1 cellular context compared by ENCODE assay signal in the genomic region with DNA sequence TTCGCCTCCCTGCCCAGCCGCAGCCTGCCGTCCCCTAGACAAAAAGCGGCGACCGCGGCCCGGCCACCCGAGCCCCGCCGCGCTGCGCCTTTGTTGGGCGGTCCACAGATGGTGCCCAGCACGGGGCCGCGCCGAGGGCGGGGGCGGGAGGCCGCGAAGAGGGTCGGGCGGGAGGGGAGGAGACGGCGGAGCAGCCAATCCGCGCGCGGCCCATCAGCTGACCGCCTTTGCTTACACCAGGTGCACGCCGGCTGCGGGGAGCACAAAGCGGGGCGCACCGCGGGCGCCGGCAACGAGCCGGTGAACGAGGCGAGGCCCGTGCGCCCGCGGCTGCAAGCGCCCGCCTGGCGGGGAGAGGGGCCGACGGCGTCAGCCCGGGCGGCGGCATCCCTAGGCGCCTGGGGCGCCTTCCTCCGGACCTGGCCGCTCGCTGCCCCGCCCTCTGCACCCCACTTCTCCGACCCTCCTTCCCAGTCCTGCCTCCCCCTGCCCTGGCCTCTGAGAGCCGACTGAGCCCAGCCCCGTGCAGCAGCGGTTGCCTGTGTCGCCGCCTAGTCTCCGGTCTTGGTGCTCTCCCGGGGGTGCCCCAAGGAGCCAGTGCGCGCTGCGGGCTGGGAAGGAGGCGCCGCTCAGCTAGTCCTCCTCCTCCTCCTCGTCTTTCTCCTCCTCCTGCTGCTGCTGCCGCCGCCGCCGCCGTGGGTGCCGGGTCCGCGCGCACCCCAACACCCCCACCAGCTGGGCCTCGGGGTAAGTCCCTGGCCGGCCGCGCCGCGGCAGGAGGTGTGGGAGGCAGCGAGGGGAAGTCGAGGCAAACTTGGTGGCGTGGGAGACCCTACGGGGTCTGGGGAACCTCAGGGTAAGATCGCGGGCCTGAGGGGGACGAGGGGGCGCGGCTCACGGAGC.
TF ChIP-seq lines count a peak whose summit lies in the region.

A gene (plus strand): TSS at position 259 of the 903 bp plus-strand sequence. CDS start 45,211 bp downstream, outside the sequence.

TF ChIP-seq in HEK293, 187 proteins besides CTCF, POLR2A, EP300 and RAD21 (continued from another document and continues in another):
- TF ChIP-seq, protein P1, sequence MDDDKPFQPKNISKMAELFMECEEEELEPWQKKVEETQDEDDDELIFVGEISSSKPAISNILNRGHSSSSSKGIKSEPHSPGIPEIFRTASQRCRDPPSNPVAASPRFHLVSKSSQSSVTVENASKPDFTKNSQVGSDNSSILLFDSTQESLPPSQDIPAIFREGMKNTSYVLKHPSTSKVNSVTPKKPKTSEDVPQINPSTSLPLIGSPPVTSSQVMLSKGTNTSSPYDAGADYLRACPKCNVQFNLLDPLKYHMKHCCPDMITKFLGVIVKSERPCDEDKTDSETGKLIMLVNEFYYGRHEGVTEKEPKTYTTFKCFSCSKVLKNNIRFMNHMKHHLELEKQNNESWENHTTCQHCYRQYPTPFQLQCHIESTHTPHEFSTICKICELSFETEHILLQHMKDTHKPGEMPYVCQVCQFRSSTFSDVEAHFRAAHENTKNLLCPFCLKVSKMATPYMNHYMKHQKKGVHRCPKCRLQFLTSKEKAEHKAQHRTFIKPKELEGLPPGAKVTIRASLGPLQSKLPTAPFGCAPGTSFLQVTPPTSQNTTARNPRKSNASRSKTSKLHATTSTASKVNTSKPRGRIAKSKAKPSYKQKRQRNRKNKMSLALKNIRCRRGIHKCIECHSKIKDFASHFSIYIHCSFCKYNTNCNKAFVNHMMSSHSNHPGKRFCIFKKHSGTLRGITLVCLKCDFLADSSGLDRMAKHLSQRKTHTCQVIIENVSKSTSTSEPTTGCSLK (tag by site-specific recombination; IDR thresholded peaks at IDR 0.05) = no peak
- TF ChIP-seq ZNF777 (tag by site-specific recombination; IDR thresholded peaks at IDR 0.05; ENCODE audit: borderline replicate concordance) (no peak), ZNF660 (tag by site-specific recombination; IDR thresholded peaks at IDR 0.05) (no peak), KLF8 (tag by site-specific recombination; IDR thresholded peaks at IDR 0.05) (no peak), ZNF701 (tag by site-specific recombination; IDR thresholded peaks at IDR 0.05) (no peak), ZNF623 (tag by site-specific recombination; IDR thresholded peaks at IDR 0.05) (no peak), ZNF791 (tag by site-specific recombination; IDR thresholded peaks at IDR 0.05) (no peak), KLF1 (tag by site-specific recombination; IDR thresholded peaks at IDR 0.05) (no peak), ZNF768 (tag by site-specific recombination; IDR thresholded peaks at IDR 0.05) (no peak), ZBTB8A (tag by site-specific recombination; IDR thresholded peaks at IDR 0.05) (0 out of 2 replicates have a peak, but pooled peaks have one; percentile 33), ZNF292 (tag by site-specific recombination; IDR thresholded peaks at IDR 0.05; ENCODE audit: borderline replicate concordance, low read depth) (no peak), ZIC2 (tag by site-specific recombination; IDR thresholded peaks at IDR 0.05) (peak; percentile 24), YY1 (tag by site-specific recombination; IDR thresholded peaks at IDR 0.05) (no peak), ZNF707 (tag by site-specific recombination; IDR thresholded peaks at IDR 0.05) (no peak)
- TF ChIP-seq, protein P2, sequence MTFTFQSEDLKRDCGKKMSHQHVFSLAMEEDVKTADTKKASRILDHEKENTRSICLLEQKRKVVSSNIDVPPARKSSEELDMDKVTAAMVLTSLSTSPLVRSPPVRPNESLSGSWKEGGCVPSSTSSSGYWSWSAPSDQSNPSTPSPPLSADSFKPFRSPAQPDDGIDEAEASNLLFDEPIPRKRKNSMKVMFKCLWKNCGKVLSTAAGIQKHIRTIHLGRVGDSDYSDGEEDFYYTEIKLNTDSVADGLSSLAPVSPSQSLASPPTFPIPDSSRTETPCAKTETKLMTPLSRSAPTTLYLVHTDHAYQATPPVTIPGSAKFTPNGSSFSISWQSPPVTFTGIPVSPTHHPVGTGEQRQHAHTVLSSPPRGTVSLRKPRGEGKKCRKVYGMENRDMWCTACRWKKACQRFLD (tag by site-specific recombination; IDR thresholded peaks at IDR 0.05) = no peak
- TF ChIP-seq, protein P3, sequence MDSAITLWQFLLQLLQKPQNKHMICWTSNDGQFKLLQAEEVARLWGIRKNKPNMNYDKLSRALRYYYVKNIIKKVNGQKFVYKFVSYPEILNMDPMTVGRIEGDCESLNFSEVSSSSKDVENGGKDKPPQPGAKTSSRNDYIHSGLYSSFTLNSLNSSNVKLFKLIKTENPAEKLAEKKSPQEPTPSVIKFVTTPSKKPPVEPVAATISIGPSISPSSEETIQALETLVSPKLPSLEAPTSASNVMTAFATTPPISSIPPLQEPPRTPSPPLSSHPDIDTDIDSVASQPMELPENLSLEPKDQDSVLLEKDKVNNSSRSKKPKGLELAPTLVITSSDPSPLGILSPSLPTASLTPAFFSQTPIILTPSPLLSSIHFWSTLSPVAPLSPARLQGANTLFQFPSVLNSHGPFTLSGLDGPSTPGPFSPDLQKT (IDR thresholded peaks at IDR 0.05; ENCODE audit: borderline replicate concordance, low read depth, low read length) = no peak
- TF ChIP-seq, protein P4, sequence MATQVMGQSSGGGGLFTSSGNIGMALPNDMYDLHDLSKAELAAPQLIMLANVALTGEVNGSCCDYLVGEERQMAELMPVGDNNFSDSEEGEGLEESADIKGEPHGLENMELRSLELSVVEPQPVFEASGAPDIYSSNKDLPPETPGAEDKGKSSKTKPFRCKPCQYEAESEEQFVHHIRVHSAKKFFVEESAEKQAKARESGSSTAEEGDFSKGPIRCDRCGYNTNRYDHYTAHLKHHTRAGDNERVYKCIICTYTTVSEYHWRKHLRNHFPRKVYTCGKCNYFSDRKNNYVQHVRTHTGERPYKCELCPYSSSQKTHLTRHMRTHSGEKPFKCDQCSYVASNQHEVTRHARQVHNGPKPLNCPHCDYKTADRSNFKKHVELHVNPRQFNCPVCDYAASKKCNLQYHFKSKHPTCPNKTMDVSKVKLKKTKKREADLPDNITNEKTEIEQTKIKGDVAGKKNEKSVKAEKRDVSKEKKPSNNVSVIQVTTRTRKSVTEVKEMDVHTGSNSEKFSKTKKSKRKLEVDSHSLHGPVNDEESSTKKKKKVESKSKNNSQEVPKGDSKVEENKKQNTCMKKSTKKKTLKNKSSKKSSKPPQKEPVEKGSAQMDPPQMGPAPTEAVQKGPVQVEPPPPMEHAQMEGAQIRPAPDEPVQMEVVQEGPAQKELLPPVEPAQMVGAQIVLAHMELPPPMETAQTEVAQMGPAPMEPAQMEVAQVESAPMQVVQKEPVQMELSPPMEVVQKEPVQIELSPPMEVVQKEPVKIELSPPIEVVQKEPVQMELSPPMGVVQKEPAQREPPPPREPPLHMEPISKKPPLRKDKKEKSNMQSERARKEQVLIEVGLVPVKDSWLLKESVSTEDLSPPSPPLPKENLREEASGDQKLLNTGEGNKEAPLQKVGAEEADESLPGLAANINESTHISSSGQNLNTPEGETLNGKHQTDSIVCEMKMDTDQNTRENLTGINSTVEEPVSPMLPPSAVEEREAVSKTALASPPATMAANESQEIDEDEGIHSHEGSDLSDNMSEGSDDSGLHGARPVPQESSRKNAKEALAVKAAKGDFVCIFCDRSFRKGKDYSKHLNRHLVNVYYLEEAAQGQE (tag by site-specific recombination; IDR thresholded peaks at IDR 0.05) = no peak
- TF ChIP-seq, protein P5, sequence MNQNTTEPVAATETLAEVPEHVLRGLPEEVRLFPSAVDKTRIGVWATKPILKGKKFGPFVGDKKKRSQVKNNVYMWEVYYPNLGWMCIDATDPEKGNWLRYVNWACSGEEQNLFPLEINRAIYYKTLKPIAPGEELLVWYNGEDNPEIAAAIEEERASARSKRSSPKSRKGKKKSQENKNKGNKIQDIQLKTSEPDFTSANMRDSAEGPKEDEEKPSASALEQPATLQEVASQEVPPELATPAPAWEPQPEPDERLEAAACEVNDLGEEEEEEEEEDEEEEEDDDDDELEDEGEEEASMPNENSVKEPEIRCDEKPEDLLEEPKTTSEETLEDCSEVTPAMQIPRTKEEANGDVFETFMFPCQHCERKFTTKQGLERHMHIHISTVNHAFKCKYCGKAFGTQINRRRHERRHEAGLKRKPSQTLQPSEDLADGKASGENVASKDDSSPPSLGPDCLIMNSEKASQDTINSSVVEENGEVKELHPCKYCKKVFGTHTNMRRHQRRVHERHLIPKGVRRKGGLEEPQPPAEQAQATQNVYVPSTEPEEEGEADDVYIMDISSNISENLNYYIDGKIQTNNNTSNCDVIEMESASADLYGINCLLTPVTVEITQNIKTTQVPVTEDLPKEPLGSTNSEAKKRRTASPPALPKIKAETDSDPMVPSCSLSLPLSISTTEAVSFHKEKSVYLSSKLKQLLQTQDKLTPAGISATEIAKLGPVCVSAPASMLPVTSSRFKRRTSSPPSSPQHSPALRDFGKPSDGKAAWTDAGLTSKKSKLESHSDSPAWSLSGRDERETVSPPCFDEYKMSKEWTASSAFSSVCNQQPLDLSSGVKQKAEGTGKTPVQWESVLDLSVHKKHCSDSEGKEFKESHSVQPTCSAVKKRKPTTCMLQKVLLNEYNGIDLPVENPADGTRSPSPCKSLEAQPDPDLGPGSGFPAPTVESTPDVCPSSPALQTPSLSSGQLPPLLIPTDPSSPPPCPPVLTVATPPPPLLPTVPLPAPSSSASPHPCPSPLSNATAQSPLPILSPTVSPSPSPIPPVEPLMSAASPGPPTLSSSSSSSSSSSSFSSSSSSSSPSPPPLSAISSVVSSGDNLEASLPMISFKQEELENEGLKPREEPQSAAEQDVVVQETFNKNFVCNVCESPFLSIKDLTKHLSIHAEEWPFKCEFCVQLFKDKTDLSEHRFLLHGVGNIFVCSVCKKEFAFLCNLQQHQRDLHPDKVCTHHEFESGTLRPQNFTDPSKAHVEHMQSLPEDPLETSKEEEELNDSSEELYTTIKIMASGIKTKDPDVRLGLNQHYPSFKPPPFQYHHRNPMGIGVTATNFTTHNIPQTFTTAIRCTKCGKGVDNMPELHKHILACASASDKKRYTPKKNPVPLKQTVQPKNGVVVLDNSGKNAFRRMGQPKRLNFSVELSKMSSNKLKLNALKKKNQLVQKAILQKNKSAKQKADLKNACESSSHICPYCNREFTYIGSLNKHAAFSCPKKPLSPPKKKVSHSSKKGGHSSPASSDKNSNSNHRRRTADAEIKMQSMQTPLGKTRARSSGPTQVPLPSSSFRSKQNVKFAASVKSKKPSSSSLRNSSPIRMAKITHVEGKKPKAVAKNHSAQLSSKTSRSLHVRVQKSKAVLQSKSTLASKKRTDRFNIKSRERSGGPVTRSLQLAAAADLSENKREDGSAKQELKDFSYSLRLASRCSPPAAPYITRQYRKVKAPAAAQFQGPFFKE (tag by site-specific recombination; IDR thresholded peaks at IDR 0.05; ENCODE audit: borderline replicate concordance) = no peak
- TF ChIP-seq, protein P6, sequence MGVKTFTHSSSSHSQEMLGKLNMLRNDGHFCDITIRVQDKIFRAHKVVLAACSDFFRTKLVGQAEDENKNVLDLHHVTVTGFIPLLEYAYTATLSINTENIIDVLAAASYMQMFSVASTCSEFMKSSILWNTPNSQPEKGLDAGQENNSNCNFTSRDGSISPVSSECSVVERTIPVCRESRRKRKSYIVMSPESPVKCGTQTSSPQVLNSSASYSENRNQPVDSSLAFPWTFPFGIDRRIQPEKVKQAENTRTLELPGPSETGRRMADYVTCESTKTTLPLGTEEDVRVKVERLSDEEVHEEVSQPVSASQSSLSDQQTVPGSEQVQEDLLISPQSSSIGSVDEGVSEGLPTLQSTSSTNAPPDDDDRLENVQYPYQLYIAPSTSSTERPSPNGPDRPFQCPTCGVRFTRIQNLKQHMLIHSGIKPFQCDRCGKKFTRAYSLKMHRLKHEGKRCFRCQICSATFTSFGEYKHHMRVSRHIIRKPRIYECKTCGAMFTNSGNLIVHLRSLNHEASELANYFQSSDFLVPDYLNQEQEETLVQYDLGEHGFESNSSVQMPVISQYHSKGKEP (tag by site-specific recombination; IDR thresholded peaks at IDR 0.05) = no peak
- TF ChIP-seq, protein P7, sequence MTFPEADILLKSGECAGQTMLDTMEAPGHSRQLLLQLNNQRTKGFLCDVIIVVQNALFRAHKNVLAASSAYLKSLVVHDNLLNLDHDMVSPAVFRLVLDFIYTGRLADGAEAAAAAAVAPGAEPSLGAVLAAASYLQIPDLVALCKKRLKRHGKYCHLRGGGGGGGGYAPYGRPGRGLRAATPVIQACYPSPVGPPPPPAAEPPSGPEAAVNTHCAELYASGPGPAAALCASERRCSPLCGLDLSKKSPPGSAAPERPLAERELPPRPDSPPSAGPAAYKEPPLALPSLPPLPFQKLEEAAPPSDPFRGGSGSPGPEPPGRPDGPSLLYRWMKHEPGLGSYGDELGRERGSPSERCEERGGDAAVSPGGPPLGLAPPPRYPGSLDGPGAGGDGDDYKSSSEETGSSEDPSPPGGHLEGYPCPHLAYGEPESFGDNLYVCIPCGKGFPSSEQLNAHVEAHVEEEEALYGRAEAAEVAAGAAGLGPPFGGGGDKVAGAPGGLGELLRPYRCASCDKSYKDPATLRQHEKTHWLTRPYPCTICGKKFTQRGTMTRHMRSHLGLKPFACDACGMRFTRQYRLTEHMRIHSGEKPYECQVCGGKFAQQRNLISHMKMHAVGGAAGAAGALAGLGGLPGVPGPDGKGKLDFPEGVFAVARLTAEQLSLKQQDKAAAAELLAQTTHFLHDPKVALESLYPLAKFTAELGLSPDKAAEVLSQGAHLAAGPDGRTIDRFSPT (tag by site-specific recombination; IDR thresholded peaks at IDR 0.05) = no peak
- TF ChIP-seq, protein P8, sequence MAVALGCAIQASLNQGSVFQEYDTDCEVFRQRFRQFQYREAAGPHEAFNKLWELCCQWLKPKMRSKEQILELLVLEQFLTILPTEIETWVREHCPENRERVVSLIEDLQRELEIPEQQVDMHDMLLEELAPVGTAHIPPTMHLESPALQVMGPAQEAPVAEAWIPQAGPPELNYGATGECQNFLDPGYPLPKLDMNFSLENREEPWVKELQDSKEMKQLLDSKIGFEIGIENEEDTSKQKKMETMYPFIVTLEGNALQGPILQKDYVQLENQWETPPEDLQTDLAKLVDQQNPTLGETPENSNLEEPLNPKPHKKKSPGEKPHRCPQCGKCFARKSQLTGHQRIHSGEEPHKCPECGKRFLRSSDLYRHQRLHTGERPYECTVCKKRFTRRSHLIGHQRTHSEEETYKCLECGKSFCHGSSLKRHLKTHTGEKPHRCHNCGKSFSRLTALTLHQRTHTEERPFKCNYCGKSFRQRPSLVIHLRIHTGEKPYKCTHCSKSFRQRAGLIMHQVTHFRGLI (tag by site-specific recombination; IDR thresholded peaks at IDR 0.05) = peak; percentile 85
- TF ChIP-seq, protein P9, sequence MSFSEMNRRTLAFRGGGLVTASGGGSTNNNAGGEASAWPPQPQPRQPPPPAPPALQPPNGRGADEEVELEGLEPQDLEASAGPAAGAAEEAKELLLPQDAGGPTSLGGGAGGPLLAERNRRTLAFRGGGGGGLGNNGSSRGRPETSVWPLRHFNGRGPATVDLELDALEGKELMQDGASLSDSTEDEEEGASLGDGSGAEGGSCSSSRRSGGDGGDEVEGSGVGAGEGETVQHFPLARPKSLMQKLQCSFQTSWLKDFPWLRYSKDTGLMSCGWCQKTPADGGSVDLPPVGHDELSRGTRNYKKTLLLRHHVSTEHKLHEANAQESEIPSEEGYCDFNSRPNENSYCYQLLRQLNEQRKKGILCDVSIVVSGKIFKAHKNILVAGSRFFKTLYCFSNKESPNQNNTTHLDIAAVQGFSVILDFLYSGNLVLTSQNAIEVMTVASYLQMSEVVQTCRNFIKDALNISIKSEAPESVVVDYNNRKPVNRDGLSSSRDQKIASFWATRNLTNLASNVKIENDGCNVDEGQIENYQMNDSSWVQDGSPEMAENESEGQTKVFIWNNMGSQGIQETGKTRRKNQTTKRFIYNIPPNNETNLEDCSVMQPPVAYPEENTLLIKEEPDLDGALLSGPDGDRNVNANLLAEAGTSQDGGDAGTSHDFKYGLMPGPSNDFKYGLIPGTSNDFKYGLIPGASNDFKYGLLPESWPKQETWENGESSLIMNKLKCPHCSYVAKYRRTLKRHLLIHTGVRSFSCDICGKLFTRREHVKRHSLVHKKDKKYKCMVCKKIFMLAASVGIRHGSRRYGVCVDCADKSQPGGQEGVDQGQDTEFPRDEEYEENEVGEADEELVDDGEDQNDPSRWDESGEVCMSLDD (tag by site-specific recombination; IDR thresholded peaks at IDR 0.05) = peak; percentile 65; the same call in 1 of the 2 replicates
